ENCODE assay signal across 1 cellular context in genomic region chr19:14055396-14055795, GRCh38.
TF ChIP-seq lines count a peak whose summit lies in the region.

No MANE protein-coding gene starts in this region.

TF ChIP-seq in IMR-90, 13 proteins besides CTCF, POLR2A, EP300 and RAD21:
- TF ChIP-seq CEBPB (IDR thresholded peaks at IDR 0.05; ENCODE audit: low read depth, low read length) (no peak), RCOR1 (IDR thresholded peaks at IDR 0.05; ENCODE audit: insufficient replicate concordance, low read length) (no peak), RFX5 (IDR thresholded peaks at IDR 0.05; ENCODE audit: low read depth, low read length) (no peak)
TF ChIP-seq in IMR-90: peak in this region for 0.
